8 cellular contexts compared by ENCODE assay signal in the genomic region with DNA sequence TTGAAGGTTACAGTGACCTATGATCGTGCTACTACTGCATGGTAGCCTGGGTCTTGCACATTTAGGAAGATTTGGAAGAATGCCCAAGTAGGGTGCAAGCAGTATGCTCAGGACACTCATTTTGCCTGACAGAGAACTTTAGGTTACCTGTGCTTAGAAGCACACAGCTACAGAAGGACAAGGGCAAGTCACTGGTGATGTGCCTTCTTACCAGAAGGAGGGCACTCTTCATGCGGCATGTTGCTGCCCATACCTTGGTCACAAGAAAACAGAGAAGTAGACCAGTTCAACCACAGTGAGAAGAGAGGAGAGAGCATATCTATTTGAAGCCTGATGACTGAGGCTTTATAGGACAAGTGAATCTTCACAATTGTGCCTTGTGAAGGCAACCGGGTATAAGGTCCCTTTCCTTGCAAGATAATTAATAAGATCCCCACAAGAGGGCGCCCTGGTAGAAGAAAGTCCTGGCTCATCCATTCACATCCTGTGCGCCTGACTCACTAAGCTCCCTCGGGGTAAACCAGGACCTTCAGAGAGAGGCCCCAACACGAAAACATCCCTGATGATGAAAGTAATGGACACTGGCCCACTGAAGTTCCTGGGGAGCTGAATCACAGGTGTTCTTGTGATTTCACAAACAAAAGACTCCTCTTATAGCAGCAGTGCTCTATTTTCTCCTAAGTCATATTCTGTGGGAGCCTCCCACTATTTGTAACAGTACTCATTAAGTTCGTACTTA.
A peak's percentile ranks its signal among the peaks of the same experiment; 100 is the strongest.
DNase-seq lines count a peak whose midpoint lies in the region; ATAC-seq and TF ChIP-seq lines count a peak whose summit lies in the region.

No MANE protein-coding gene starts in this region.

- peak; percentile 7 for DNase-seq in GM19240 (ENCODE audit: insufficient read length, low spot score)
- peak; percentile 54 for DNase-seq in NCI-H510A treated with DMSO at 0.1 percent for 48 hours (lab: John Stamatoyannopoulos, UW)
- DNase-seq in activated CD4-positive, alpha-beta T cell treated with anti-CD3 and anti-CD28 coated beads, Interleukin-2, amount 50 U/mL, for 24 hours (ENCODE audit: low read depth in 1 of 2, low spot score in 1 of 2) = peak; percentile 17 to 79
- DNase-seq in ecto neural progenitor cell (ENCODE audit: low spot score) = peak; percentile 84
- DNase-seq in medulla oblongata (ENCODE audit: extremely low spot score) = peak; percentile 94
- DNase-seq in stimulated activated CD8-positive, alpha-beta memory T cell treated with anti-CD3 and anti-CD28 coated beads, Interleukin-12 subunit alpha, Interleukin-12 subunit beta, amount 100 ng/mL, for 4 hours (ENCODE audit: low read depth) = peak; percentile 28

- TF ChIP-seq CTCF in C4-2B (conservative IDR thresholded peaks at IDR 0.05) = peak; percentile 83

- peak; percentile 93 for ATAC-seq in HG03378 (IDR thresholded peaks at IDR 0.05; ENCODE audit: unreplicated experiment)

- no peak overlapping the region for H3K27ac ChIP-seq in C4-2B

Comparison
In these comparisons a context has a peak if more than half of its experiments do, and no peak if none do; other contexts are left out.
1. DNase-seq: peak in every context shown above with its lines; median percentile 94 in medulla oblongata; 84 in ecto neural progenitor cell; 54 in NCI-H510A treated with DMSO at 0.1 percent for 48 hours; 48 in activated CD4-positive, alpha-beta T cell treated with anti-CD3 and anti-CD28 coated beads, Interleukin-2, amount 50 U/mL, for 24 hours; 28 in stimulated activated CD8-positive, alpha-beta memory T cell treated with anti-CD3 and anti-CD28 coated beads, Interleukin-12 subunit alpha, Interleukin-12 subunit beta, amount 100 ng/mL, for 4 hours; 7 in GM19240.